9 cellular contexts compared by ENCODE assay signal in the genomic region with DNA sequence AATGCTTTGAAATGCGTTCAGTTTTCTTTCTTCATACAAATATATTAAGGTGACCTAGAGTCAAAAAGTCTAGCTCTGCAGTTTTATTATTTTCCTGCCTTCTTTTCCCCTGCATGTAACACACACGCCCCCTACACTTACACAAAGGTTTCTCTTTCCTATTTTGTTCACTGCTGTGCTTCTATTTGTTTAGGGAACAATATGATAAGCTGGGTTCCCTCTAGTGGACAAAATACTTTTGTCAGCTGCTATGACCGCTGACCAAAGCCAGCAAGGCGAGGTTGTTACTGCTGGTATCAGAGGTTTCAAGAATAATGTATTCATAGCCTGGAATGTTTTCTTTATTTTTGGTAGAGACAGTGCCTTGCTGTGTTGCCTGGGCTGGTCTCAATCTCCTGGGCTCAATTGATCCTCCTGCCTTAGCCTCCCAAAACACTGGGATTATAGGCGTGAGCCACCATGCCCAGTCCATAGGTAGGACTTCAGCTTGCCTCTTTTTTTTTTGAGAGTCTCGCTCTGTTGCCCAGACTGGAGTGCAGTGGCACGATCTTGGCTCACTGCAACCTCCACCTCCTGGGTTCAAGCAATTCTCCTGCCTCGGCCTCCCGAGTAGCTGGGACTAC. TPM values are rescaled to one million over a fixed set of nuclear protein-coding genes. Genes with fewer than 3 reads are reported as not detected.
A peak's percentile ranks its signal among the peaks of the same experiment; 100 is the strongest.
DNase-seq lines count a peak whose midpoint lies in the region; ATAC-seq, FAIRE-seq and TF ChIP-seq lines count a peak whose summit lies in the region.
"Had no signal": no experiment of that assay in that cellular context is flagged by ENCODE, and none has a peak within 500 bp of the region (broad histone marks: within the 10 kb centered on the region; RNA-seq: fewer than 3 reads in every experiment).

No MANE protein-coding gene starts in this region.

- no peak overlapping the region for H3K4me3 Mint-ChIP-seq in T-helper 2 cell treated with Interferon-gamma antibody and Interleukin-4, amounts not matched to agents 5 μg/mL and 100 μg/mL, for 36 hours
- no peak overlapping the region for H3K4me3 Mint-ChIP-seq in neural progenitor cell
- H3K4me3 Mint-ChIP-seq: dendritic cell treated with granulocyte-macrophage colony-stimulating factor and Interleukin-4, amounts not matched to agents 40 ng/mL and 50 ng/mL, for 4 days had no signal

- peaks cover 4% of the 10 kb centered on the region for H3K4me1 Mint-ChIP-seq in T-helper 2 cell treated with Interferon-gamma antibody and Interleukin-4, amounts not matched to agents 5 μg/mL and 100 μg/mL, for 36 hours (ENCODE audit: low read depth)
- peaks cover 7% of the 10 kb centered on the region for H3K4me1 Mint-ChIP-seq in neural progenitor cell

- H3K27me3 Mint-ChIP-seq in T-helper 2 cell treated with Interferon-gamma antibody and Interleukin-4, amounts not matched to agents 5 μg/mL and 100 μg/mL, for 36 hours (ENCODE audit: low read depth), result no peaks in the 10 kb centered on the region
- no peaks in the 10 kb centered on the region for H3K27me3 Mint-ChIP-seq in neural progenitor cell (ENCODE audit: insufficient read depth, low read depth)
- H3K27me3 Mint-ChIP-seq: dendritic cell treated with granulocyte-macrophage colony-stimulating factor and Interleukin-4, amounts not matched to agents 40 ng/mL and 50 ng/mL, for 4 days had no signal

- H3K36me3 ChIP-seq in MM.1S (replicated peaks; ENCODE audit: insufficient read depth, low read length) (no peaks in the 10 kb centered on the region), neural progenitor cell (no peaks in the 10 kb centered on the region)

- no peaks in the 10 kb centered on the region for H3K9me3 ChIP-seq in MM.1S (replicated peaks; ENCODE audit: insufficient read depth, low read length)
- no peaks in the 10 kb centered on the region for H3K9me3 ChIP-seq in neural progenitor cell (ENCODE audit: low read depth)

- no peak overlapping the region for H3K27ac ChIP-seq in MM.1S (ENCODE audit: low read length)
- no peak overlapping the region for H3K27ac ChIP-seq in neural progenitor cell

- H3K27me3 ChIP-seq in MM.1S (replicated peaks; ENCODE audit: insufficient read depth, low read length) (no peaks in the 10 kb centered on the region), neural progenitor cell (no peaks in the 10 kb centered on the region)

- no peaks in the 10 kb centered on the region for H3K9me2 ChIP-seq in MM.1S (replicated peaks; ENCODE audit: insufficient read depth, low read length)

- TF ChIP-seq CTCF in GM12865 (IDR thresholded peaks at IDR 0.05; ENCODE audit: insufficient read depth, low read depth, low read length, missing control alignments) (peak; percentile 44), MM.1S (IDR thresholded peaks at IDR 0.05; ENCODE audit: low read length) (peak; percentile 16), neural progenitor cell (IDR thresholded peaks at IDR 0.05) (peak; percentile 72)

- H3K9ac ChIP-seq in MM.1S (ENCODE audit: low read length), result no peak overlapping the region
- no peak overlapping the region for H3K9ac ChIP-seq in neural progenitor cell

- peak; percentile 78 for DNase-seq in GM12865 (ENCODE audit: low read depth)
- DNase-seq in MM.1S, result peak; percentile 21
- no peak for DNase-seq in T-helper 2 cell treated with Interferon-gamma antibody and Interleukin-4, amounts not matched to agents 5 μg/mL and 100 μg/mL, for 36 hours (ENCODE audit: low spot score)
- peak; percentile 58 for DNase-seq in fibroblast of the conjunctiva (ENCODE audit: low read depth)
- DNase-seq in neural progenitor cell (ENCODE audit: low spot score), result peak; percentile 81
- DNase-seq in NCI-H446 treated with DMSO at 0.1 percent for 48 hours (lab: John Stamatoyannopoulos, UW), result no peak

- H3K4me2 ChIP-seq in MM.1S (ENCODE audit: low read depth, low read length) (no peak overlapping the region), neural progenitor cell (no peak overlapping the region)

- H4K20me1 ChIP-seq in MM.1S (ENCODE audit: insufficient read depth, low read length) (no peaks in the 10 kb centered on the region), neural progenitor cell (ENCODE audit: low read depth) (peaks cover 3% of the 10 kb centered on the region)

- H3K4me1 ChIP-seq in MM.1S (ENCODE audit: low read length) (no peaks in the 10 kb centered on the region), neural progenitor cell (peaks cover 8% of the 10 kb centered on the region)

- peak overlapping the region; percentile 23 for H3K27ac Mint-ChIP-seq in T-helper 2 cell treated with Interferon-gamma antibody and Interleukin-4, amounts not matched to agents 5 μg/mL and 100 μg/mL, for 36 hours
- peak overlapping the region; percentile 8 for H3K27ac Mint-ChIP-seq in neural progenitor cell
- H3K27ac Mint-ChIP-seq: dendritic cell treated with granulocyte-macrophage colony-stimulating factor and Interleukin-4, amounts not matched to agents 40 ng/mL and 50 ng/mL, for 4 days had no signal

- H3K79me2 ChIP-seq in MM.1S (ENCODE audit: low read length) (no peaks in the 10 kb centered on the region), neural progenitor cell (ENCODE audit: low read depth) (no peaks in the 10 kb centered on the region)

- H2AFZ ChIP-seq in MM.1S (ENCODE audit: low read length), result no peak overlapping the region
- H2AFZ ChIP-seq in neural progenitor cell (replicated peaks), result no peak overlapping the region

- H3F3A ChIP-seq in MM.1S (ENCODE audit: insufficient read depth, low read length), result no peaks in the 10 kb centered on the region
- peaks cover 12% of the 10 kb centered on the region for H3F3A ChIP-seq in neural progenitor cell (ENCODE audit: low read depth)

- no peaks in the 10 kb centered on the region for H3K9me3 Mint-ChIP-seq in T-helper 2 cell treated with Interferon-gamma antibody and Interleukin-4, amounts not matched to agents 5 μg/mL and 100 μg/mL, for 36 hours
- H3K9me3 Mint-ChIP-seq in neural progenitor cell, result no peaks in the 10 kb centered on the region
- H3K9me3 Mint-ChIP-seq: dendritic cell treated with granulocyte-macrophage colony-stimulating factor and Interleukin-4, amounts not matched to agents 40 ng/mL and 50 ng/mL, for 4 days had no signal

- H3K4me3 ChIP-seq in GM12865 (ENCODE audit: low read depth, low read length) (no peak overlapping the region), MM.1S (ENCODE audit: low read length) (no peak overlapping the region), neural progenitor cell (no peak overlapping the region)

- FAIRE-seq in A204.1 (lab: Jason Lieb, UNC), result peak; percentile 35

- peaks cover 12% of the 10 kb centered on the region for H3K36me3 Mint-ChIP-seq in T-helper 2 cell treated with Interferon-gamma antibody and Interleukin-4, amounts not matched to agents 5 μg/mL and 100 μg/mL, for 36 hours (ENCODE audit: low read depth)
- peaks cover 5% of the 10 kb centered on the region for H3K36me3 Mint-ChIP-seq in neural progenitor cell

- ATAC-seq in HG03159 (IDR thresholded peaks at IDR 0.05; ENCODE audit: unreplicated experiment), result no peak

RNA-seq across cellular contexts. Expression of a gene that starts 33.4 kb away (rescaled TPM):
- total RNA-seq in neural progenitor cell (ENCODE audit: low replicate concordance), result 8.0 and 20.8 TPM in 2 replicates

RNA-seq across cellular contexts. Expression of a gene that starts 47.9 kb away (rescaled TPM):
- total RNA-seq in neural progenitor cell (ENCODE audit: low replicate concordance), result 12.2 and 19.0 TPM in 2 replicates

Comparison
In these comparisons a context has a peak if more than half of its experiments do, and no peak if none do; other contexts are left out.
1. DNase-seq: peak in GM12865 (single experiment), MM.1S (single experiment), fibroblast of the conjunctiva (single experiment) and neural progenitor cell (single experiment); none in T-helper 2 cell treated with Interferon-gamma antibody and Interleukin-4, amounts not matched to agents 5 μg/mL and 100 μg/mL, for 36 hours (single experiment) and NCI-H446 treated with DMSO at 0.1 percent for 48 hours (single experiment).
2. CTCF ChIP-seq: peak in every context shown above with its lines; median percentile 72 in neural progenitor cell; 44 in GM12865; 16 in MM.1S.